Comparison of ENCODE assay signal across 1 cellular context in genomic region chr10:79097021-79097695, GRCh38.
TF ChIP-seq lines count a peak whose summit lies in the region.

No MANE protein-coding gene starts in this region.

TF ChIP-seq in SK-N-SH, 30 proteins besides CTCF, POLR2A, EP300 and RAD21 (continued from another document):
- TF ChIP-seq REST (IDR thresholded peaks at IDR 0.05; ENCODE audit: low read depth, low read length): no peak
- no peak for TF ChIP-seq MEF2A (IDR thresholded peaks at IDR 0.05; ENCODE audit: borderline replicate concordance, low read depth)
- TF ChIP-seq RCOR1 (IDR thresholded peaks at IDR 0.05; ENCODE audit: low read length): no peak
TF ChIP-seq in SK-N-SH: peak in this region for 0.
